Comparison of ENCODE assay signal across 14 cellular contexts in genomic region chr19:6088677-6089063, GRCh38. TPM values are rescaled to one million over a fixed set of nuclear protein-coding genes. Genes with fewer than 3 reads are reported as not detected.
DNase-seq lines count a peak whose midpoint lies in the region; ATAC-seq and TF ChIP-seq lines count a peak whose summit lies in the region.
"Had no signal": no experiment of that assay in that cellular context is flagged by ENCODE, and none has a peak within 500 bp of the region (broad histone marks: within the 10 kb centered on the region; RNA-seq: fewer than 3 reads in every experiment).

No MANE protein-coding gene starts in this region.

- no peak for TF ChIP-seq CTCF in chondrocyte (IDR thresholded peaks at IDR 0.05)
- TF ChIP-seq CTCF in osteocyte (IDR thresholded peaks at IDR 0.05): no peak

- H3K9me3 Mint-ChIP-seq in chondrocyte (ENCODE audit: low read depth): no peaks in the 10 kb centered on the region
- H3K9me3 Mint-ChIP-seq in osteocyte (ENCODE audit: unreplicated experiment): no peaks in the 10 kb centered on the region
- H3K9me3 Mint-ChIP-seq: activated T-cell treated with anti-CD3 and anti-CD28 coated beads, Interleukin-2, amount 50 U/mL, for 24 hours; stimulated activated naive B cell treated with anti-CD40 and anti-IgM and Interleukin-4, amounts not matched to agents 10 μg/mL and 1 μg/mL and 100 μg/mL, for 72 hours; T-helper 1 cell treated with Interleukin-12 subunit alpha and Interleukin-12 subunit beta and Interleukin-4 antibody, amounts not matched to agents 30 μg/mL and 1 μg/mL, for 36 hours had no signal

- H3K27ac Mint-ChIP-seq in chondrocyte (ENCODE audit: unreplicated experiment) (peak overlapping the region; percentile 86), osteocyte (ENCODE audit: unreplicated experiment) (peak overlapping the region; percentile 80)
- H3K27ac Mint-ChIP-seq: activated T-cell treated with anti-CD3 and anti-CD28 coated beads, Interleukin-2, amount 50 U/mL, for 24 hours; T-helper 1 cell treated with Interleukin-12 subunit alpha and Interleukin-12 subunit beta and Interleukin-4 antibody, amounts not matched to agents 30 μg/mL and 1 μg/mL, for 36 hours had no signal

- ATAC-seq in HG03139 (IDR thresholded peaks at IDR 0.05; ENCODE audit: unreplicated experiment): no peak

- peak; percentile 42 for DNase-seq in COLO829 (ENCODE audit: low spot score)
- DNase-seq in MV-4-11 (lab: John Stamatoyannopoulos, UW): peak; percentile 69
- no peak for DNase-seq in chondrocyte (ENCODE audit: low spot score)
- no peak for DNase-seq in osteocyte (ENCODE audit: extremely low spot score, unreplicated experiment)
- DNase-seq in mucosa of gallbladder (ENCODE audit: low spot score): no peak
- DNase-seq in foreskin melanocyte: no peak
- DNase-seq in activated CD4-positive, alpha-beta T cell treated with anti-CD3 and anti-CD28 coated beads, Interleukin-2, amount 50 U/mL, for 4 hours: no peak
- DNase-seq: activated T-cell treated with anti-CD3 and anti-CD28 coated beads, Interleukin-2, amount 50 U/mL, for 24 hours; immature natural killer cell had no signal

- H3K4me3 Mint-ChIP-seq in chondrocyte (ENCODE audit: unreplicated experiment) (no peak overlapping the region), osteocyte (ENCODE audit: unreplicated experiment) (no peak overlapping the region)
- H3K4me3 Mint-ChIP-seq: activated T-cell treated with anti-CD3 and anti-CD28 coated beads, Interleukin-2, amount 50 U/mL, for 24 hours; T-helper 1 cell treated with Interleukin-12 subunit alpha and Interleukin-12 subunit beta and Interleukin-4 antibody, amounts not matched to agents 30 μg/mL and 1 μg/mL, for 36 hours had no signal

- H3K27me3 Mint-ChIP-seq in chondrocyte (ENCODE audit: low read depth) (no peaks in the 10 kb centered on the region), osteocyte (ENCODE audit: unreplicated experiment) (no peaks in the 10 kb centered on the region)

- H3K4me1 Mint-ChIP-seq in chondrocyte (ENCODE audit: low read depth) (peaks cover 61% of the 10 kb centered on the region), osteocyte (ENCODE audit: unreplicated experiment) (peaks cover 43% of the 10 kb centered on the region)

- H3K36me3 Mint-ChIP-seq in chondrocyte (ENCODE audit: low read depth) (no peaks in the 10 kb centered on the region), osteocyte (ENCODE audit: unreplicated experiment) (no peaks in the 10 kb centered on the region)
- H3K36me3 Mint-ChIP-seq: stimulated activated naive B cell treated with anti-CD40 and anti-IgM and Interleukin-4, amounts not matched to agents 10 μg/mL and 1 μg/mL and 100 μg/mL, for 72 hours had no signal

RNA-seq across cellular contexts. Expression of gene RFX2, which starts 21.6 kb away (rescaled TPM):
- 5.6 to 9.9 TPM (median 6.5 TPM) in 3 replicates for total RNA-seq in chondrocyte
- total RNA-seq in osteocyte: 4.5 and 5.3 TPM in 2 replicates
- 8.6 TPM for total RNA-seq in mucosa of gallbladder

RNA-seq across cellular contexts. Expression of gene ACSBG2, which starts 46.8 kb away (rescaled TPM):
- total RNA-seq in chondrocyte (0.10 TPM in 1 of 3 replicates, not detected in the others), osteocyte (not detected in 2 replicates), mucosa of gallbladder (not detected)
- total RNA-seq: cerebellum, H1 had no signal

Comparison
In these comparisons a context has a peak if more than half of its experiments do, and no peak if none do; other contexts are left out.
1. DNase-seq: peak in COLO829 (single experiment) and MV-4-11 (single experiment); none in chondrocyte (single experiment), osteocyte (single experiment), mucosa of gallbladder (single experiment), foreskin melanocyte (single experiment) and activated CD4-positive, alpha-beta T cell treated with anti-CD3 and anti-CD28 coated beads, Interleukin-2, amount 50 U/mL, for 4 hours (0 of 2).